ENCODE assay signal across 21 cellular contexts in genomic region chr4:188701952-188702351, GRCh38.
DNase-seq lines count a peak whose midpoint lies in the region; ATAC-seq and TF ChIP-seq lines count a peak whose summit lies in the region.
"Had no signal": no experiment of that assay in that cellular context is flagged by ENCODE, and none has a peak within 500 bp of the region (broad histone marks: within the 10 kb centered on the region; RNA-seq: fewer than 3 reads in every experiment).

No MANE protein-coding gene starts in this region.

- no peak overlapping the region for H3K4me3 ChIP-seq in neural progenitor cell
- no peak overlapping the region for H3K4me3 ChIP-seq in dorsolateral prefrontal cortex
- H3K4me3 ChIP-seq: GM12878 had no signal

- H4K20me1 ChIP-seq in neural progenitor cell (ENCODE audit: low read depth): no peaks in the 10 kb centered on the region

- no peak overlapping the region for H3K9ac ChIP-seq in neural progenitor cell

- peak overlapping the region; percentile 63 for H2AFZ ChIP-seq in neural progenitor cell (replicated peaks)

- no peaks in the 10 kb centered on the region for H3K9me3 ChIP-seq in neural progenitor cell (ENCODE audit: low read depth)
- H3K9me3 ChIP-seq: BE2C had no signal

- no peak overlapping the region for H3K27ac Mint-ChIP-seq in neural progenitor cell
- H3K27ac Mint-ChIP-seq: CD4-positive, CD25-positive, alpha-beta regulatory T cell; H9; IgD-negative memory B cell had no signal

- peaks cover 2% of the 10 kb centered on the region for H3K27me3 Mint-ChIP-seq in neural progenitor cell (ENCODE audit: insufficient read depth, low read depth)
- H3K27me3 Mint-ChIP-seq: CD4-positive, CD25-positive, alpha-beta regulatory T cell; IgD-negative memory B cell had no signal

- TF ChIP-seq CTCF in neural progenitor cell (IDR thresholded peaks at IDR 0.05): no peak
- no peak for TF ChIP-seq CTCF in dorsolateral prefrontal cortex (IDR thresholded peaks at IDR 0.05 in 54 of 56, conservative IDR thresholded peaks at IDR 0.05 in 2 of 56; ENCODE audit: low read depth in 1 of 56, partially characterized antibody in 56 of 56)

- H3K27me3 ChIP-seq in neural progenitor cell (no peaks in the 10 kb centered on the region), dorsolateral prefrontal cortex (no peaks in the 10 kb centered on the region)
- H3K27me3 ChIP-seq: BE2C had no signal

- H3K36me3 ChIP-seq in neural progenitor cell: no peaks in the 10 kb centered on the region
- H3K36me3 ChIP-seq: BE2C had no signal

- H3K4me3 Mint-ChIP-seq in neural progenitor cell: no peak overlapping the region
- H3K4me3 Mint-ChIP-seq: CD4-positive, CD25-positive, alpha-beta regulatory T cell; CD8-positive, alpha-beta memory T cell; H9; IgD-negative memory B cell had no signal

- in situ Hi-C loops in KBM-7 (cut with MboI; ENCODE audit: low pct_unique_long_range_greater_than_20kb, low sequenced_read_pairs): no loop called here

- H3K27ac ChIP-seq in neural progenitor cell (no peak overlapping the region), dorsolateral prefrontal cortex (no peak overlapping the region)

- ATAC-seq in GM19467 (IDR thresholded peaks at IDR 0.05; ENCODE audit: unreplicated experiment): no peak
- ATAC-seq: GM12878, HepG2 had no signal

- no peaks in the 10 kb centered on the region for H3K79me2 ChIP-seq in neural progenitor cell (ENCODE audit: low read depth)

- peaks cover 2% of the 10 kb centered on the region for H3K9me3 Mint-ChIP-seq in neural progenitor cell
- H3K9me3 Mint-ChIP-seq: H9 had no signal

- no peaks in the 10 kb centered on the region for H3K4me1 ChIP-seq in neural progenitor cell
- H3K4me1 ChIP-seq: BE2C had no signal

- H3K36me3 Mint-ChIP-seq in neural progenitor cell: no peaks in the 10 kb centered on the region
- H3K36me3 Mint-ChIP-seq: CD4-positive, CD25-positive, alpha-beta regulatory T cell; CD8-positive, alpha-beta memory T cell; IgD-negative memory B cell had no signal

- H3K4me2 ChIP-seq in neural progenitor cell: no peak overlapping the region

- DNase-seq in KBM-7 (peak; percentile 8), MV-4-11 (lab: John Stamatoyannopoulos, UW) (peak; percentile 69), OCI-M1 (lab: John Stamatoyannopoulos, UW) (peak; percentile 28), neural progenitor cell (ENCODE audit: low spot score) (no peak), dorsolateral prefrontal cortex (no peak)
- no peak for DNase-seq in stimulated activated CD4-positive, alpha-beta T cell treated with anti-CD3 and anti-CD28 coated beads, Interleukin-1b, Interleukin-23, amount 100 ng/mL, for 48 hours
- DNase-seq: ACHN; BE2C; C1 segment of cervical spinal cord; CD4-positive, CD25-positive, alpha-beta regulatory T cell; CD8-positive, alpha-beta memory T cell; COR-L47; DMS 273 treated with DMSO at 0.1 percent for 48 hours; DMS53; DND-41; EL; H9 had no signal

- no peaks in the 10 kb centered on the region for H3F3A ChIP-seq in neural progenitor cell (ENCODE audit: low read depth)

- H3K4me1 Mint-ChIP-seq in neural progenitor cell: peaks cover 4% of the 10 kb centered on the region
- H3K4me1 Mint-ChIP-seq: CD4-positive, CD25-positive, alpha-beta regulatory T cell; CD8-positive, alpha-beta memory T cell; H9; IgD-negative memory B cell had no signal

- intact Hi-C loops in dorsolateral prefrontal cortex (cut with DNase I): no loop called here

Comparison
In these comparisons a context has a peak if more than half of its experiments do, and no peak if none do; other contexts are left out.
1. DNase-seq: peak in KBM-7 (single experiment), MV-4-11 (single experiment) and OCI-M1 (single experiment); none in neural progenitor cell (single experiment), stimulated activated CD4-positive, alpha-beta T cell treated with anti-CD3 and anti-CD28 coated beads, Interleukin-1b, Interleukin-23, amount 100 ng/mL, for 48 hours (single experiment) and dorsolateral prefrontal cortex (0 of 10).